ENCODE assay signal across 13 cellular contexts in the genomic region with DNA sequence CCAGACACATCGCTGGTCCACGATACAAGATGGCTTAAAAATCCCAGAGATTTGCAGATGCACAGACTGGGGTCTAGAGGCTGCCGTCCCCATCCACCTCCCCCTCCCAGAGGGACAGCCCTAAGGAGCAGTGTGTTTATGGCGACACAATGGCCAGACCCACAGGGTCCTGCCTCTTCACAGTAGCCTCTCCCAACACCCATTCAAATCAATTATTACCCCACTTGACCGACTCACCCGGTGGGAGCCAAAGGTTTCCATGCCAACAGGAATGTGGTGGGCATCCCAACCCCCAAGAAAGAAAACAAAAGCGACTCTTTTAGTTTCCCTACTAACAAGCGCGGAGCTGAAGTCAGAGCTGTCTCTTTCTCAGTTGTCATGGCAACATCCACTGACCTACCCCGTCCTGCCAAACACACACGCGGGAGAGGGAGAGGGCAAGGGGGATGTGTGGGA.
DNase-seq lines count a peak whose midpoint lies in the region; ATAC-seq and TF ChIP-seq lines count a peak whose summit lies in the region.
"Had no signal": no experiment of that assay in that cellular context is flagged by ENCODE, and none has a peak within 500 bp of the region (broad histone marks: within the 10 kb centered on the region; RNA-seq: fewer than 3 reads in every experiment).

No MANE protein-coding gene starts in this region.

- no peak overlapping the region for H3K9ac ChIP-seq in HUES48 (ENCODE audit: low read depth, low read length)

- H3K4me2 ChIP-seq in PC-9, result no peak overlapping the region

- no peaks in the 10 kb centered on the region for H3K36me3 ChIP-seq in HUES48 (ENCODE audit: control insufficient read depth, insufficient read depth, low read length)
- H3K36me3 ChIP-seq in PC-9 (ENCODE audit: low read depth), result no peaks in the 10 kb centered on the region

- no peak overlapping the region for H2AFZ ChIP-seq in PC-9

- POLR2A ChIA-PET in PC-9 (lab: Charles Lee; ENCODE audit: unreplicated experiment), result no interaction called here

- H3K79me2 ChIP-seq in PC-9 (ENCODE audit: low read depth), result no peaks in the 10 kb centered on the region

- no peaks in the 10 kb centered on the region for H4K20me1 ChIP-seq in PC-9 (ENCODE audit: insufficient read depth)

- no peaks in the 10 kb centered on the region for H3F3A ChIP-seq in PC-9 (ENCODE audit: insufficient read depth, low read depth)

- H3K4me1 ChIP-seq in HUES48 (ENCODE audit: control insufficient read depth, insufficient read depth, low read length) (peaks cover 24% of the 10 kb centered on the region), PC-9 (replicated peaks; ENCODE audit: insufficient read depth) (no peaks in the 10 kb centered on the region)

- no TSS peak for BruUV-seq in PC-9 (replicated peaks; lab: Mats Ljungman, UMichigan)

- H3K27ac ChIP-seq in HUES48 (ENCODE audit: low read depth, low read length) (peak overlapping the region; percentile 1), angular gyrus (ENCODE audit: low read depth, low read length) (peak overlapping the region; percentile 7), PC-9 (no peak overlapping the region)
- H3K27ac ChIP-seq: epithelial cell of prostate had no signal

- DNase-seq in hippocampal formation (lab: John Stamatoyannopoulos, UW) (peak; percentile 25 to 63), pons (ENCODE audit: low spot score) (peak; percentile 76), PC-9 (no peak), NAMALWA (ENCODE audit: low spot score) (no peak)
- DNase-seq: CD4-positive, alpha-beta T cell; naive thymus-derived CD4-positive, alpha-beta T cell; NCI-H2029; T1000 had no signal

- H3K9me2 ChIP-seq in PC-9 (ENCODE audit: insufficient read depth), result no peaks in the 10 kb centered on the region

- no peak for TF ChIP-seq CTCF in PC-9 (conservative IDR thresholded peaks at IDR 0.05)

- H3K27me3 ChIP-seq in HUES48 (ENCODE audit: control insufficient read depth, insufficient read depth, low read length), result no peaks in the 10 kb centered on the region
- no peaks in the 10 kb centered on the region for H3K27me3 ChIP-seq in PC-9 (ENCODE audit: insufficient read depth, low read depth)

- ATAC-seq in HG02763 (IDR thresholded peaks at IDR 0.05; ENCODE audit: unreplicated experiment) (no peak), HG03196 (IDR thresholded peaks at IDR 0.05; ENCODE audit: unreplicated experiment) (no peak)
- ATAC-seq: naive thymus-derived CD4-positive, alpha-beta T cell had no signal

- intact Hi-C loops in PC-9 (cut with micrococcal nuclease; ENCODE audit: unreplicated experiment), result loop anchor here (5.0 kb wide), 1 partner anchor 337 kb away; no protein-coding TSS in a partner anchor

- CTCF ChIA-PET in PC-9 (lab: Charles Lee), result no interaction called here

- no peak overlapping the region for H3K4me3 ChIP-seq in HUES48 (ENCODE audit: low read depth, low read length)
- no peak overlapping the region for H3K4me3 ChIP-seq in PC-9

- no peaks in the 10 kb centered on the region for H3K9me3 ChIP-seq in HUES48 (ENCODE audit: control insufficient read depth, insufficient read depth, low read length)
- no peaks in the 10 kb centered on the region for H3K9me3 ChIP-seq in PC-9 (ENCODE audit: insufficient read depth, low read depth)

Comparison
In these comparisons a context has a peak if more than half of its experiments do, and no peak if none do; other contexts are left out.
1. DNase-seq: peak in hippocampal formation (2 of 2) and pons (single experiment); none in PC-9 (0 of 2) and NAMALWA (single experiment).